7 cellular contexts compared by ENCODE assay signal in the genomic region with DNA sequence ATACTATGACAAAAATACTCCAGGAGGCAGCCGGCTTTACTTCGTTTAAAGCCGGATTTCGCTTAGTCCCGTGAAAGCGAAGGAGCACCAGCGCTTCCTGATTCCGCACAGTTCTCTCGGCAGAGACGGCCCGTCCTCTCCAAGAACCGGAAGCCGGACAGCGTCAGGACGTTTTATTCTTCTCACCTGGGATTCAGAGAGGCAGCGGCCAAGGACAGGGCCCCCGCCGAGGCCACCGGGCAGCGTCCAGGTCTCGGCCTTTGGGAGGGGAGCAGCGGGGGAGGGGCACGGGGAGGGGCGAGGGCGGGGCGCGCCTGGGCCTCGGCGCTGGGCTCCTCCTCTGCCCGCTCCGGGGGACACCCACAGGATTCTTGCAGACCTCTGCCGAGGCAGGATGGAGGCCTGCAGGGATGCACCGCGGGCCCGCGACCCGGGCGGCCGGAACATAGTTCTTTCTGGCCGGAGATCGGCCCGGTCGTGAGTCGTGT. TPM values are rescaled to one million over a fixed set of nuclear protein-coding genes. Genes with fewer than 3 reads are reported as not detected.
DNase-seq lines count a peak whose midpoint lies in the region; ATAC-seq and TF ChIP-seq lines count a peak whose summit lies in the region.

No MANE protein-coding gene starts in this region.

- H3K27ac Mint-ChIP-seq in HFFc6: peak overlapping the region; percentile 86
- H3K27ac Mint-ChIP-seq in activated CD4-positive, alpha-beta T cell treated with anti-CD3 and anti-CD28 coated beads, Interleukin-2, amount 10 ng/mL, durations not matched to agents 7 days and 5 days: peak overlapping the region; percentile 92
- peak overlapping the region; percentile 95 for H3K27ac Mint-ChIP-seq in stimulated activated memory B cell treated with anti-CD40 and anti-IgM and Interleukin-4, amounts not matched to agents 10 μg/mL and 1 μg/mL and 100 μg/mL, for 72 hours

- no peaks in the 10 kb centered on the region for H3K27me3 ChIP-seq in left lung

- peak overlapping the region; percentile 38 to 63 for H3K4me3 ChIP-seq in left lung

- peaks cover 25 to 56% of the 10 kb centered on the region in 2 donors for H3K4me1 ChIP-seq in left lung

- POLR2A ChIA-PET in activated CD4-positive, alpha-beta T cell treated with anti-CD3 and anti-CD28 coated beads, Interleukin-2, amount 10 ng/mL, durations not matched to agents 7 days and 5 days (lab: Charles Lee): no interaction called here

- H3K4me3 Mint-ChIP-seq in HFFc6: peak overlapping the region; percentile 88
- H3K4me3 Mint-ChIP-seq in activated CD4-positive, alpha-beta T cell treated with anti-CD3 and anti-CD28 coated beads, Interleukin-2, amount 10 ng/mL, durations not matched to agents 7 days and 5 days: peak overlapping the region; percentile 94
- H3K4me3 Mint-ChIP-seq in stimulated activated memory B cell treated with anti-CD40 and anti-IgM and Interleukin-4, amounts not matched to agents 10 μg/mL and 1 μg/mL and 100 μg/mL, for 72 hours: peak overlapping the region; percentile 92

- peaks cover 0 to 15% of the 10 kb centered on the region in 2 donors for H3K36me3 ChIP-seq in left lung

- H3K4me1 Mint-ChIP-seq in HFFc6 (ENCODE audit: low read depth): peaks cover 60% of the 10 kb centered on the region
- H3K4me1 Mint-ChIP-seq in activated CD4-positive, alpha-beta T cell treated with anti-CD3 and anti-CD28 coated beads, Interleukin-2, amount 10 ng/mL, durations not matched to agents 7 days and 5 days: peaks cover 51% of the 10 kb centered on the region
- H3K4me1 Mint-ChIP-seq in stimulated activated memory B cell treated with anti-CD40 and anti-IgM and Interleukin-4, amounts not matched to agents 10 μg/mL and 1 μg/mL and 100 μg/mL, for 72 hours: peaks cover 68% of the 10 kb centered on the region

- peaks cover 8% of the 10 kb centered on the region; the same call in 1 of the 2 replicates for H3K36me3 Mint-ChIP-seq in HFFc6 (ENCODE audit: low read depth)
- H3K36me3 Mint-ChIP-seq in activated CD4-positive, alpha-beta T cell treated with anti-CD3 and anti-CD28 coated beads, Interleukin-2, amount 10 ng/mL, durations not matched to agents 7 days and 5 days (ENCODE audit: low read depth): peaks cover 14% of the 10 kb centered on the region
- H3K36me3 Mint-ChIP-seq in stimulated activated memory B cell treated with anti-CD40 and anti-IgM and Interleukin-4, amounts not matched to agents 10 μg/mL and 1 μg/mL and 100 μg/mL, for 72 hours: no peaks in the 10 kb centered on the region

- peak; percentile 72 for ATAC-seq in left lung
- peak; percentile 55 for ATAC-seq in stimulated activated memory B cell treated with anti-CD40 and anti-IgM and Interleukin-4, amounts not matched to agents 10 μg/mL and 1 μg/mL and 100 μg/mL, for 72 hours

- DNase-seq in HFFc6 (peak; percentile 21), ecto neural progenitor cell (ENCODE audit: low spot score) (peak; percentile 81), left lung (peak; percentile 82 to 93), RKO (ENCODE audit: low spot score) (no peak), NCI-H2171 treated with DMSO at 0.1 percent for 48 hours (lab: John Stamatoyannopoulos, UW) (no peak)
- DNase-seq in activated CD4-positive, alpha-beta T cell treated with anti-CD3 and anti-CD28 coated beads, Interleukin-2, amount 10 ng/mL, durations not matched to agents 7 days and 5 days: peak; percentile 70

- intact Hi-C loops in left lung (cut with DNase I): no loop called here

- CTCF ChIA-PET in activated CD4-positive, alpha-beta T cell treated with anti-CD3 and anti-CD28 coated beads, Interleukin-2, amount 10 ng/mL, durations not matched to agents 7 days and 5 days (lab: Charles Lee): no interaction called here

- TF ChIP-seq CTCF in HFFc6 (IDR thresholded peaks at IDR 0.05) (no peak), left lung (IDR thresholded peaks at IDR 0.05) (no peak)

- H3K27me3 Mint-ChIP-seq in HFFc6 (ENCODE audit: insufficient read depth): no peaks in the 10 kb centered on the region; the same call in 1 of the 2 replicates
- H3K27me3 Mint-ChIP-seq in activated CD4-positive, alpha-beta T cell treated with anti-CD3 and anti-CD28 coated beads, Interleukin-2, amount 10 ng/mL, durations not matched to agents 7 days and 5 days: no peaks in the 10 kb centered on the region
- H3K27me3 Mint-ChIP-seq in stimulated activated memory B cell treated with anti-CD40 and anti-IgM and Interleukin-4, amounts not matched to agents 10 μg/mL and 1 μg/mL and 100 μg/mL, for 72 hours: no peaks in the 10 kb centered on the region

- peak overlapping the region; percentile 80 to 82 for H3K27ac ChIP-seq in left lung

- no peaks in the 10 kb centered on the region for H3K9me3 Mint-ChIP-seq in HFFc6
- no peaks in the 10 kb centered on the region for H3K9me3 Mint-ChIP-seq in activated CD4-positive, alpha-beta T cell treated with anti-CD3 and anti-CD28 coated beads, Interleukin-2, amount 10 ng/mL, durations not matched to agents 7 days and 5 days
- H3K9me3 Mint-ChIP-seq in stimulated activated memory B cell treated with anti-CD40 and anti-IgM and Interleukin-4, amounts not matched to agents 10 μg/mL and 1 μg/mL and 100 μg/mL, for 72 hours: no peaks in the 10 kb centered on the region

- no peaks in the 10 kb centered on the region for H3K9me3 ChIP-seq in left lung

RNA-seq across cellular contexts. Expression of gene DIDO1, which starts 2.8 kb away (rescaled TPM):
- 10 to 100 TPM; 31.9 to 36.1 (median 34.8) TPM for total RNA-seq in HFFc6 (2021; fragmentation: NEBNext Ultra II Directional; extraction: Animal tissue kit (Norgen Biotek cat#: 25700))
- 10 to 100 TPM; 78.3 to 79.4 TPM for total RNA-seq in activated CD4-positive, alpha-beta T cell treated with anti-CD3 and anti-CD28 coated beads, Interleukin-2, amount 10 ng/mL, durations not matched to agents 7 days and 5 days
- 10 to 100 TPM; 38.1 to 45.7 TPM for total RNA-seq in left lung

RNA-seq across cellular contexts. Expression of gene GID8, which starts 8.9 kb away (rescaled TPM):
- 10 to 100 TPM; 19.1 to 26.9 (median 22.6) TPM for total RNA-seq in HFFc6 (2021; fragmentation: NEBNext Ultra II Directional; extraction: Animal tissue kit (Norgen Biotek cat#: 25700))
- 10 to 100 TPM; 32.5 to 35.1 TPM for total RNA-seq in activated CD4-positive, alpha-beta T cell treated with anti-CD3 and anti-CD28 coated beads, Interleukin-2, amount 10 ng/mL, durations not matched to agents 7 days and 5 days
- total RNA-seq in left lung: 10 to 100 TPM; 24.5 to 25.4 TPM

RNA-seq across cellular contexts. Expression of gene SLC17A9, which starts 23.4 kb away (rescaled TPM):
- 10 to 100 TPM; 32.8 to 47.0 (median 35.7) TPM for total RNA-seq in HFFc6 (2021; fragmentation: NEBNext Ultra II Directional; extraction: Animal tissue kit (Norgen Biotek cat#: 25700))
- total RNA-seq in activated CD4-positive, alpha-beta T cell treated with anti-CD3 and anti-CD28 coated beads, Interleukin-2, amount 10 ng/mL, durations not matched to agents 7 days and 5 days: 10 to 100 TPM; 11.6 to 12.6 TPM
- 10 to 100 TPM; 16.1 to 18.1 TPM for total RNA-seq in left lung

Comparison
In these comparisons a context has a peak if more than half of its experiments do, and no peak if none do; other contexts are left out.
1. DNase-seq: peak in HFFc6 (single experiment), activated CD4-positive, alpha-beta T cell treated with anti-CD3 and anti-CD28 coated beads, Interleukin-2, amount 10 ng/mL, durations not matched to agents 7 days and 5 days (single experiment), ecto neural progenitor cell (single experiment) and left lung (2 of 2); none in RKO (single experiment) and NCI-H2171 treated with DMSO at 0.1 percent for 48 hours (single experiment).
2. Peak in every context shown above with its lines, with median percentiles within 50 percentile points of each other: H3K27ac Mint-ChIP-seq and H3K4me3 Mint-ChIP-seq.